Comparison of ENCODE assay signal across 4 cellular contexts in the genomic region with DNA sequence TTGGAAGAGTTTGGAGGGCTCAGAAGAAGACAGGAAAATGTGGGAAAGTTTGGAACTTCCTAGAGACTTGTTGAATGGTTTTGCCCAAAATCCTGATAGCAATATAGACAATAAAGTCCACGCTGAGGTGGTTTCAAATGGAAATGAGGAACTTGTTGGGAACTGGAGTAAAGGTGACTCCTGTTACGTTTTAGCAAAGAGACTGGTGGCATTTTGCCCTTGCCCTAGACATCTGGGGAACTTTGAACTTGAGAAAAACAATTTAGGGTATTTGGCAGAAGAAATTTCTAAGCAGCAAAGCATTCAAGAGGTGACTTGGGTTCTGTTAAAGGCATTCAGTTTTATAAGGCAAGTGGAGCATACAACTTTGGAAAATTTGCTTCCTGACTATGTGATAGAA. TPM values are rescaled to one million over a fixed set of nuclear protein-coding genes. Genes with fewer than 3 reads are reported as not detected.
"Had no signal": no experiment of that assay in that cellular context is flagged by ENCODE, and none has a peak within 500 bp of the region (broad histone marks: within the 10 kb centered on the region; RNA-seq: fewer than 3 reads in every experiment).

No MANE protein-coding gene starts in this region.

RNA-seq across cellular contexts. Expression of a gene that starts 18.5 kb away (rescaled TPM):
- total RNA-seq: Right ventricle myocardium inferior, SJSA1, SK-MEL-5 had no signal
- polyA plus RNA-seq: SK-N-SH had no signal
